Comparison of ENCODE assay signal across 1 cellular context in the genomic region with DNA sequence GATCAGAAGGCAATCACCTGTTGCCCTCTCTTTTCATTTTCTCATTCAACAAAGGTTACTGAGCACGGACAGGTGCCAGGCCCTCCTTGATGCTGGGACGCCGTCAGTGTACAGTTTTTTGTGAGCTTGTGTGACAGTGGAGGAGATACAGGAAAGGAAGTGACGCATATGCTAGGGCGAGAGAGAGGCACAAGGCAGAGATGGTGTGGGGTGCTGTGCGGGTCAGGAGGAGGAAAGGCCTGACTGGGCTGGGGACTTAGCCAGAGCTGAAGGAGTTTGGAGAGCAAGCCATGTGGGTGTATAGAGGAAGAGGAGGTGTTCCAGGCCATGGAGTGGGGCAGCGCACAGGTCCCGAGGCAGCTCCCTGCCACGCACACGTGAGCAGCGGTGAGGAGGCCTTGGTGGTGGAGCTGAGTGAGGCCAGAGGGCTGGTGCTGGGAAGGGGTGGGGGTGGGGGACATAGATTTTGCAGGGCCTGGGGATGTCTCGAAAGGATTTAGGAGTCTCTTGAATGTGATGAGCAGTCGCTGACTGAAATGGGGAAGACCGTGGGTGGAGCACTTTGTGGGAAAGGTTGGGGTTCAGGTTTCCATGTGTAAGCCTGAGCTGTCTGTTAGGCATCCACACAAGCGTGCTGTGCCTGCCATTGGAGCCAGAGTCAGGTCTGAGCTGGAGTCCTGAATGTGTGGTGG.
TF ChIP-seq lines count a peak whose summit lies in the region.

No MANE protein-coding gene starts in this region.

TF ChIP-seq in HEK293, 187 proteins besides CTCF, POLR2A, EP300 and RAD21 (continued from another document):
- TF ChIP-seq, protein P1, sequence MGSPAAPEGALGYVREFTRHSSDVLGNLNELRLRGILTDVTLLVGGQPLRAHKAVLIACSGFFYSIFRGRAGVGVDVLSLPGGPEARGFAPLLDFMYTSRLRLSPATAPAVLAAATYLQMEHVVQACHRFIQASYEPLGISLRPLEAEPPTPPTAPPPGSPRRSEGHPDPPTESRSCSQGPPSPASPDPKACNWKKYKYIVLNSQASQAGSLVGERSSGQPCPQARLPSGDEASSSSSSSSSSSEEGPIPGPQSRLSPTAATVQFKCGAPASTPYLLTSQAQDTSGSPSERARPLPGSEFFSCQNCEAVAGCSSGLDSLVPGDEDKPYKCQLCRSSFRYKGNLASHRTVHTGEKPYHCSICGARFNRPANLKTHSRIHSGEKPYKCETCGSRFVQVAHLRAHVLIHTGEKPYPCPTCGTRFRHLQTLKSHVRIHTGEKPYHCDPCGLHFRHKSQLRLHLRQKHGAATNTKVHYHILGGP (tag by site-specific recombination; IDR thresholded peaks at IDR 0.05) = no peak
- TF ChIP-seq EGR2 (tag by site-specific recombination; IDR thresholded peaks at IDR 0.05; ENCODE audit: low read depth) = peak; percentile 75
- TF ChIP-seq ZFHX2 (tag by site-specific recombination; conservative IDR thresholded peaks at IDR 0.05) = peak; percentile 69
- TF ChIP-seq SCRT2 (tag by site-specific recombination; IDR thresholded peaks at IDR 0.05) = peak; percentile 94
- no peak for TF ChIP-seq SP3 (tag by site-specific recombination; IDR thresholded peaks at IDR 0.05)
- TF ChIP-seq ZNF221 (tag by site-specific recombination; IDR thresholded peaks at IDR 0.05; ENCODE audit: borderline replicate concordance) = no peak
- TF ChIP-seq, protein P2, sequence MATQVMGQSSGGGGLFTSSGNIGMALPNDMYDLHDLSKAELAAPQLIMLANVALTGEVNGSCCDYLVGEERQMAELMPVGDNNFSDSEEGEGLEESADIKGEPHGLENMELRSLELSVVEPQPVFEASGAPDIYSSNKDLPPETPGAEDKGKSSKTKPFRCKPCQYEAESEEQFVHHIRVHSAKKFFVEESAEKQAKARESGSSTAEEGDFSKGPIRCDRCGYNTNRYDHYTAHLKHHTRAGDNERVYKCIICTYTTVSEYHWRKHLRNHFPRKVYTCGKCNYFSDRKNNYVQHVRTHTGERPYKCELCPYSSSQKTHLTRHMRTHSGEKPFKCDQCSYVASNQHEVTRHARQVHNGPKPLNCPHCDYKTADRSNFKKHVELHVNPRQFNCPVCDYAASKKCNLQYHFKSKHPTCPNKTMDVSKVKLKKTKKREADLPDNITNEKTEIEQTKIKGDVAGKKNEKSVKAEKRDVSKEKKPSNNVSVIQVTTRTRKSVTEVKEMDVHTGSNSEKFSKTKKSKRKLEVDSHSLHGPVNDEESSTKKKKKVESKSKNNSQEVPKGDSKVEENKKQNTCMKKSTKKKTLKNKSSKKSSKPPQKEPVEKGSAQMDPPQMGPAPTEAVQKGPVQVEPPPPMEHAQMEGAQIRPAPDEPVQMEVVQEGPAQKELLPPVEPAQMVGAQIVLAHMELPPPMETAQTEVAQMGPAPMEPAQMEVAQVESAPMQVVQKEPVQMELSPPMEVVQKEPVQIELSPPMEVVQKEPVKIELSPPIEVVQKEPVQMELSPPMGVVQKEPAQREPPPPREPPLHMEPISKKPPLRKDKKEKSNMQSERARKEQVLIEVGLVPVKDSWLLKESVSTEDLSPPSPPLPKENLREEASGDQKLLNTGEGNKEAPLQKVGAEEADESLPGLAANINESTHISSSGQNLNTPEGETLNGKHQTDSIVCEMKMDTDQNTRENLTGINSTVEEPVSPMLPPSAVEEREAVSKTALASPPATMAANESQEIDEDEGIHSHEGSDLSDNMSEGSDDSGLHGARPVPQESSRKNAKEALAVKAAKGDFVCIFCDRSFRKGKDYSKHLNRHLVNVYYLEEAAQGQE (tag by site-specific recombination; IDR thresholded peaks at IDR 0.05) = no peak
- TF ChIP-seq ZNF324 (tag by site-specific recombination; IDR thresholded peaks at IDR 0.05) = no peak
- TF ChIP-seq ZNF266 (tag by site-specific recombination; IDR thresholded peaks at IDR 0.05; ENCODE audit: low read depth) = no peak
- no peak for TF ChIP-seq ZNF202 (tag by site-specific recombination; IDR thresholded peaks at IDR 0.05; ENCODE audit: borderline replicate concordance)
- TF ChIP-seq ZNF48 (tag by site-specific recombination; IDR thresholded peaks at IDR 0.05) = no peak
